In genomic region chrX:40176979-40177430, GRCh38 we compare ENCODE assay signal across 8 cellular contexts.
DNase-seq lines count a peak whose midpoint lies in the region; ATAC-seq and TF ChIP-seq lines count a peak whose summit lies in the region.

No MANE protein-coding gene starts in this region.

- no peak for ATAC-seq in natural killer cell treated with Interleukin-12 subunit alpha and Interleukin-12 subunit beta and Interleukin-15 and Interleukin-18, amount 100 ng/mL, for 72 hours

- no peaks in the 10 kb centered on the region for H3K27me3 ChIP-seq in SJCRH30
- no peaks in the 10 kb centered on the region for H3K27me3 ChIP-seq in effector memory CD4-positive, alpha-beta T cell (replicated peaks; ENCODE audit: control insufficient read depth, insufficient read depth, low read length, poor library complexity, severe bottlenecking)

- DNase-seq in GM20000 (ENCODE audit: low spot score) (peak; percentile 47), SJCRH30 (peak in 1 of 2 experiments; percentile 37), HuH-7 (ENCODE audit: low spot score) (no peak), NCI-H748 treated with DMSO at 0.1 percent for 48 hours (lab: John Stamatoyannopoulos, UW) (no peak), cortex of kidney (lab: John Stamatoyannopoulos, UW) (no peak), pons (ENCODE audit: low spot score) (no peak)
- no peak for DNase-seq in effector memory CD4-positive, alpha-beta T cell
- DNase-seq in natural killer cell treated with Interleukin-12 subunit alpha and Interleukin-12 subunit beta and Interleukin-15 and Interleukin-18, amount 100 ng/mL, for 72 hours (ENCODE audit: low spot score): no peak

- peak overlapping the region in 1 of 2 donors; percentile 73 for H3K27ac Mint-ChIP-seq in natural killer cell treated with Interleukin-12 subunit alpha and Interleukin-12 subunit beta and Interleukin-15 and Interleukin-18, amount 100 ng/mL, for 72 hours

- H3K9me3 ChIP-seq in SJCRH30 (replicated peaks): no peaks in the 10 kb centered on the region
- no peaks in the 10 kb centered on the region for H3K9me3 ChIP-seq in effector memory CD4-positive, alpha-beta T cell (ENCODE audit: control insufficient read depth, low read length)

- 0 out of 2 replicates have a peak, but pooled peaks cover 6% of the 10 kb centered on the region for H3K4me1 ChIP-seq in SJCRH30
- H3K4me1 ChIP-seq in effector memory CD4-positive, alpha-beta T cell (ENCODE audit: control insufficient read depth, insufficient read depth, low read length, poor library complexity, severe bottlenecking): peaks cover 18% of the 10 kb centered on the region

- H3K36me3 ChIP-seq in SJCRH30: no peaks in the 10 kb centered on the region
- H3K36me3 ChIP-seq in effector memory CD4-positive, alpha-beta T cell (ENCODE audit: control insufficient read depth, insufficient read depth, low read length): no peaks in the 10 kb centered on the region

- peaks cover 0 to 18% of the 10 kb centered on the region in 2 donors for H3K27me3 Mint-ChIP-seq in natural killer cell treated with Interleukin-12 subunit alpha and Interleukin-12 subunit beta and Interleukin-15 and Interleukin-18, amount 100 ng/mL, for 72 hours

- H3K4me3 Mint-ChIP-seq in natural killer cell treated with Interleukin-12 subunit alpha and Interleukin-12 subunit beta and Interleukin-15 and Interleukin-18, amount 100 ng/mL, for 72 hours: peak overlapping the region; percentile 74

- H3K4me1 Mint-ChIP-seq in natural killer cell treated with Interleukin-12 subunit alpha and Interleukin-12 subunit beta and Interleukin-15 and Interleukin-18, amount 100 ng/mL, for 72 hours (ENCODE audit: low read depth in 2 of 2): peaks cover 21% of the 10 kb centered on the region in 2 donors

- H3K36me3 Mint-ChIP-seq in natural killer cell treated with Interleukin-12 subunit alpha and Interleukin-12 subunit beta and Interleukin-15 and Interleukin-18, amount 100 ng/mL, for 72 hours: no peaks in the 10 kb centered on the region

- peak overlapping the region; percentile 99 for H3K27ac ChIP-seq in SJCRH30
- H3K27ac ChIP-seq in effector memory CD4-positive, alpha-beta T cell (ENCODE audit: insufficient read depth, low read length, poor library complexity, severe bottlenecking): peak overlapping the region; percentile 92

- H3K9me3 Mint-ChIP-seq in natural killer cell treated with Interleukin-12 subunit alpha and Interleukin-12 subunit beta and Interleukin-15 and Interleukin-18, amount 100 ng/mL, for 72 hours: no peaks in the 10 kb centered on the region

- no peak for TF ChIP-seq CTCF in GM20000 (IDR thresholded peaks at IDR 0.05; ENCODE audit: extremely low read depth, missing control alignments)

- peak overlapping the region; percentile 85 for H3K4me3 ChIP-seq in SJCRH30
- no peak overlapping the region for H3K4me3 ChIP-seq in effector memory CD4-positive, alpha-beta T cell (ENCODE audit: insufficient read depth, low read depth, low read length, poor library complexity, severe bottlenecking)
